Comparison of ENCODE assay signal across 8 cellular contexts in the genomic region with DNA sequence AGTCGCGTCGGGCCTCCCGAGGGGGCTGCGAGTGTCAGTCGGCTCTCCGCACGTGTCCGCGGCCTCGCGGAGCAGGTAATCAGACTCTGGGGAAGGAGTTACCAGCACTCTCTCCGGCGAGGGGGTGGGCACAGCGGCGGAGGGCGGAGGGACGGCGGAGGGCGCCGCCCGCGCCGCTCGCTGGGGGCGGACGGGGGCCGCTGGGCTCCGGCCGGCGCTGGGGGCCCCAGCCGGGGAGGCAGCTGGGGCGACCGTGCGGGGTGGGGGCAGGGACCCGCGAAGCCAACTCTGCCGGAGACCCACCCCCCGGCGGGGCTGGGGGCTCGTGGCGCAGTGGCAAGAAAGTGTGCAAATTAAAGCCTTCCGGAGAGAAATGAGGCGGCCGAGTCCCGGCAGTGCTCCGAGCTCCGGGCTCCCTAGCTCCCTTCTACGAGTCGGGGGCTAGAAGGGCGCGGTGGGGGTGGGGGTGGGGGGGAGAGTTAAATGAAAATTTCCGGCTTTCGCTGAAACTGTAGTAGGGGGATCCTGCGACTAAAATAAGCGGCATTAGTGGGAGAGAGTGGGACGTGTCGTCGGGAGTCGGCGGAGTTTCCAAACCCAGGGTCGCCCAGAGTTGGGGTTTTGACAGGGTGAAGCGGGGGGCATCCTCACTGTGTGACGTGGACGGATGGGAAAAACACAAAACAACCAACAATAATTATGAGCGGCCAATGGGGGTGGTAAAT. TPM values are rescaled to one million over a fixed set of nuclear protein-coding genes. Genes with fewer than 3 reads are reported as not detected.
DNase-seq lines count a peak whose midpoint lies in the region; ATAC-seq and TF ChIP-seq lines count a peak whose summit lies in the region.

Gene CDK6 (minus strand): TSS at position 85 of the 725 bp plus-strand sequence. CDS start 3,250 bp downstream, outside the sequence.

- no peaks in the 10 kb centered on the region for H3K36me3 Mint-ChIP-seq in WTC11

- CTCF ChIA-PET in WTC11 (lab: Charles Lee), result interaction anchor here (0.5 to 2.2 kb wide), 10 partner anchors 23 to 558 kb away, joined by 3 to 8 read pairs (median 4); partner anchors contain the start of genes FAM133B, PEX1 and RBM48

- TF ChIP-seq CTCF in WTC11 (IDR thresholded peaks at IDR 0.05), result no peak

- POLR2A ChIA-PET in WTC11 (lab: Charles Lee), result interaction anchor here (1.0 kb wide), 1 partner anchor 308 kb away, joined by 3 read pairs; the partner anchor contains the start of genes PEX1 and RBM48

- DNase-seq in DMS53 (lab: John Stamatoyannopoulos, UW) (peak; percentile 92), LoVo (ENCODE audit: low spot score) (peak; percentile 71), WTC11 (ENCODE audit: low spot score) (peak; percentile 71), cerebellum (ENCODE audit: low spot score) (no peak), left kidney (ENCODE audit: low read depth, low spot score) (peak; percentile 90), NCI-H2107 treated with DMSO at 0.1 percent for 48 hours (lab: John Stamatoyannopoulos, UW; ENCODE audit: unreplicated experiment) (no peak)
- peak; percentile 63 for DNase-seq in stimulated activated CD4-positive, alpha-beta T cell treated with anti-CD3 and anti-CD28 coated beads, Interleukin-2, amount 100 ng/mL, for 4 hours (ENCODE audit: low read depth)

- peak within 1 kb of the TSS; percentile 59; the same call in 1 of the 2 replicates for H3K27ac Mint-ChIP-seq in WTC11

- H3K27me3 Mint-ChIP-seq in WTC11 (ENCODE audit: low read depth), result peaks cover 28% of the 10 kb centered on the region

- H3K4me1 Mint-ChIP-seq in WTC11, result peaks cover 28% of the 10 kb centered on the region

- peak within 1 kb of the TSS; percentile 94 for H3K4me3 Mint-ChIP-seq in WTC11

- no peaks in the 10 kb centered on the region for H3K9me3 Mint-ChIP-seq in WTC11

- ATAC-seq in GM21619 (IDR thresholded peaks at IDR 0.05; ENCODE audit: unreplicated experiment) (peak; percentile 25), WTC11 (peak; percentile 23)

TF ChIP-seq in WTC11, 78 proteins besides CTCF, POLR2A, EP300 and RAD21:
- TF ChIP-seq, protein P1, sequence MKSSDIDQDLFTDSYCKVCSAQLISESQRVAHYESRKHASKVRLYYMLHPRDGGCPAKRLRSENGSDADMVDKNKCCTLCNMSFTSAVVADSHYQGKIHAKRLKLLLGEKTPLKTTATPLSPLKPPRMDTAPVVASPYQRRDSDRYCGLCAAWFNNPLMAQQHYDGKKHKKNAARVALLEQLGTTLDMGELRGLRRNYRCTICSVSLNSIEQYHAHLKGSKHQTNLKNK (CRISPR knock-in tag; IDR thresholded peaks at IDR 0.05), result no peak
- TF ChIP-seq ETV6 (CRISPR knock-in tag; IDR thresholded peaks at IDR 0.05) (no peak), TCF7 (CRISPR knock-in tag; IDR thresholded peaks at IDR 0.05; ENCODE audit: low read depth) (no peak), MAX (CRISPR knock-in tag; IDR thresholded peaks at IDR 0.05) (peak; percentile 57; the same call in 1 of the 2 replicates), GABPB1 (CRISPR knock-in tag; IDR thresholded peaks at IDR 0.05) (no peak), FOXK1 (CRISPR knock-in tag; IDR thresholded peaks at IDR 0.05) (no peak), ZNF423 (CRISPR knock-in tag; IDR thresholded peaks at IDR 0.05) (0 out of 2 replicates have a peak, but pooled peaks have one; percentile 15), ZNF263 (CRISPR knock-in tag; IDR thresholded peaks at IDR 0.05; ENCODE audit: low read depth) (no peak), ARID4B (CRISPR knock-in tag; IDR thresholded peaks at IDR 0.05; ENCODE audit: borderline replicate concordance) (no peak), EMX1 (CRISPR knock-in tag; IDR thresholded peaks at IDR 0.05) (no peak), FOXP4 (CRISPR knock-in tag; IDR thresholded peaks at IDR 0.05) (no peak), ZNF121 (CRISPR knock-in tag; IDR thresholded peaks at IDR 0.05) (no peak)
TF ChIP-seq in WTC11: peak in this region for 2.

RNA-seq across cellular contexts. Expression of gene CDK6, which starts in this region (rescaled TPM):
- total RNA-seq in WTC11 (2021) (43.9 to 47.2 TPM (median 44.4 TPM) in 3 replicates), cerebellum (81.6 TPM)

Comparison
In these comparisons a context has a peak if more than half of its experiments do, and no peak if none do; other contexts are left out.
1. DNase-seq: peak in DMS53 (single experiment), LoVo (single experiment), WTC11 (single experiment), left kidney (single experiment) and stimulated activated CD4-positive, alpha-beta T cell treated with anti-CD3 and anti-CD28 coated beads, Interleukin-2, amount 100 ng/mL, for 4 hours (single experiment); none in cerebellum (single experiment) and NCI-H2107 treated with DMSO at 0.1 percent for 48 hours (single experiment).